Comparison of ENCODE assay signal across 17 cellular contexts in genomic region chr10:47452495-47453434, GRCh38. TPM values are rescaled to one million over a fixed set of nuclear protein-coding genes. Genes with fewer than 3 reads are reported as not detected.
A peak's percentile ranks its signal among the peaks of the same experiment; 100 is the strongest.
DNase-seq lines count a peak whose midpoint lies in the region; ATAC-seq lines count a peak whose summit lies in the region.
"Had no signal": no experiment of that assay in that cellular context is flagged by ENCODE, and none has a peak within 500 bp of the region (broad histone marks: within the 10 kb centered on the region; RNA-seq: fewer than 3 reads in every experiment).

No MANE protein-coding gene starts in this region.

- no peak overlapping the region for H3K4me3 Mint-ChIP-seq in naive thymus-derived CD4-positive, alpha-beta T cell
- H3K4me3 Mint-ChIP-seq: activated naive CD4-positive, alpha-beta T cell treated with anti-CD3 and anti-CD28 coated beads, Interleukin-2, amount 10 ng/mL, durations not matched to agents 7 days and 5 days; T-cell had no signal

- no peaks in the 10 kb centered on the region for H3K36me3 Mint-ChIP-seq in naive thymus-derived CD4-positive, alpha-beta T cell
- H3K36me3 Mint-ChIP-seq: activated naive CD4-positive, alpha-beta T cell treated with anti-CD3 and anti-CD28 coated beads, Interleukin-2, amount 10 ng/mL, durations not matched to agents 7 days and 5 days; T-cell had no signal

- intact Hi-C loops in Right ventricle myocardium inferior (cut with DNase I): no loop called here
- intact Hi-C loops in left ventricle myocardium superior (cut with micrococcal nuclease): no loop called here
- intact Hi-C loops in naive thymus-derived CD4-positive, alpha-beta T cell (cut with micrococcal nuclease): no loop called here

- peaks cover 0 to 16% (median 4%) of the 10 kb centered on the region in 5 donors for H3K27me3 Mint-ChIP-seq in naive thymus-derived CD4-positive, alpha-beta T cell

- POLR2A ChIA-PET in naive thymus-derived CD4-positive, alpha-beta T cell (lab: Charles Lee): no interaction called here

- no peaks in the 10 kb centered on the region for H3K9me3 ChIP-seq in naive thymus-derived CD4-positive, alpha-beta T cell (ENCODE audit: control insufficient read depth in 2 of 3, low read length in 3 of 3)
- H3K9me3 ChIP-seq: Peyer's patch had no signal

- no peak overlapping the region for H3K4me3 ChIP-seq in naive thymus-derived CD4-positive, alpha-beta T cell (ENCODE audit: low read length)
- H3K4me3 ChIP-seq: Peyer's patch had no signal

- no peak overlapping the region for H3K27ac ChIP-seq in naive thymus-derived CD4-positive, alpha-beta T cell (ENCODE audit: low read depth, low read length)
- H3K27ac ChIP-seq: Peyer's patch had no signal

- H3K27me3 ChIP-seq in naive thymus-derived CD4-positive, alpha-beta T cell (ENCODE audit: control insufficient read depth in 2 of 2, insufficient read depth in 2 of 2, low read length in 2 of 2): no peaks in the 10 kb centered on the region
- H3K27me3 ChIP-seq: Peyer's patch had no signal

- H3K36me3 ChIP-seq in naive thymus-derived CD4-positive, alpha-beta T cell (ENCODE audit: control insufficient read depth in 2 of 3, insufficient read depth in 3 of 3, low read length in 3 of 3): no peaks in the 10 kb centered on the region
- H3K36me3 ChIP-seq: Peyer's patch had no signal

- peaks cover 0 to 3% of the 10 kb centered on the region in 2 donors for H3K4me1 ChIP-seq in naive thymus-derived CD4-positive, alpha-beta T cell (ENCODE audit: control insufficient read depth in 2 of 2, insufficient read depth in 2 of 2, low read length in 2 of 2)
- H3K4me1 ChIP-seq: Peyer's patch had no signal

- H3K27ac Mint-ChIP-seq in naive thymus-derived CD4-positive, alpha-beta T cell: no peak overlapping the region
- H3K27ac Mint-ChIP-seq: activated naive CD4-positive, alpha-beta T cell treated with anti-CD3 and anti-CD28 coated beads, Interleukin-2, amount 10 ng/mL, durations not matched to agents 7 days and 5 days; T-cell had no signal

- peak; percentile 34 for DNase-seq in Right ventricle myocardium inferior (ENCODE audit: missing footprints)
- no peak for DNase-seq in left ventricle myocardium superior
- peak; percentile 46 for DNase-seq in NCI-H510A treated with DMSO at 0.1 percent for 48 hours (lab: John Stamatoyannopoulos, UW)
- DNase-seq in islet precursor cell: peak; percentile 59
- DNase-seq in GOT3 (lab: John Stamatoyannopoulos, UW): no peak
- DNase-seq in naive thymus-derived CD4-positive, alpha-beta T cell: no peak
- DNase-seq in NCI-H524 treated with DMSO at 0.1 percent for 48 hours (lab: John Stamatoyannopoulos, UW): no peak
- no peak for DNase-seq in NCI-H226
- DNase-seq: activated CD8-positive, alpha-beta memory T cell treated with anti-CD3 and anti-CD28 coated beads, Interleukin-2, amount 50 U/mL, for 48 hours; activated naive CD4-positive, alpha-beta T cell treated with anti-CD3 and anti-CD28 coated beads, Interleukin-2, amount 10 ng/mL, durations not matched to agents 7 days and 5 days; dermis blood vessel endothelial cell; kidney glomerular epithelial cell; T-cell had no signal

- H3K4me1 Mint-ChIP-seq in naive thymus-derived CD4-positive, alpha-beta T cell: peaks cover 0 to 16% (median 14%) of the 10 kb centered on the region in 7 donors
- H3K4me1 Mint-ChIP-seq: activated naive CD4-positive, alpha-beta T cell treated with anti-CD3 and anti-CD28 coated beads, Interleukin-2, amount 10 ng/mL, durations not matched to agents 7 days and 5 days had no signal

- CTCF ChIA-PET in naive thymus-derived CD4-positive, alpha-beta T cell (lab: Charles Lee): no interaction called here

- peaks cover 0 to 3% (median 0%) of the 10 kb centered on the region in 11 donors for H3K9me3 Mint-ChIP-seq in naive thymus-derived CD4-positive, alpha-beta T cell
- H3K9me3 Mint-ChIP-seq: activated naive CD4-positive, alpha-beta T cell treated with anti-CD3 and anti-CD28 coated beads, Interleukin-2, amount 10 ng/mL, durations not matched to agents 7 days and 5 days; T-cell had no signal

- ATAC-seq in Right ventricle myocardium inferior (no peak), left ventricle myocardium superior (no peak)
- ATAC-seq in naive thymus-derived CD4-positive, alpha-beta T cell: no peak
- ATAC-seq: esophagus mucosa, T-cell had no signal

RNA-seq across cellular contexts. Expression of gene ANXA8, which starts 31.1 kb away (rescaled TPM):
- total RNA-seq in Right ventricle myocardium inferior (1.1 TPM), left ventricle myocardium superior (3.0 TPM)
- total RNA-seq in naive thymus-derived CD4-positive, alpha-beta T cell: under 1 TPM in 1 of 5 experiments, not detected in 4; 0.63 TPM
- not detected for polyA plus RNA-seq in naive thymus-derived CD4-positive, alpha-beta T cell
- total RNA-seq: dermis blood vessel endothelial cell, NCI-H460, Peyer's patch, T-cell, temporal lobe had no signal

RNA-seq across cellular contexts. Expression of gene FAM25G, which starts 38.7 kb away (rescaled TPM):
- total RNA-seq in Right ventricle myocardium inferior (not detected), left ventricle myocardium superior (not detected)
- total RNA-seq in naive thymus-derived CD4-positive, alpha-beta T cell: not detected
- not detected for polyA plus RNA-seq in naive thymus-derived CD4-positive, alpha-beta T cell
- total RNA-seq: dermis blood vessel endothelial cell, NCI-H460, Peyer's patch, T-cell, temporal lobe had no signal

Comparison
In these comparisons a context has a peak if more than half of its experiments do, and no peak if none do; other contexts are left out.
1. DNase-seq: peak in Right ventricle myocardium inferior (single experiment), NCI-H510A treated with DMSO at 0.1 percent for 48 hours (single experiment) and islet precursor cell (single experiment); none in left ventricle myocardium superior (single experiment), GOT3 (single experiment), naive thymus-derived CD4-positive, alpha-beta T cell (0 of 9), NCI-H524 treated with DMSO at 0.1 percent for 48 hours (single experiment) and NCI-H226 (single experiment).